ENCODE assay signal across 1 cellular context in the genomic region with DNA sequence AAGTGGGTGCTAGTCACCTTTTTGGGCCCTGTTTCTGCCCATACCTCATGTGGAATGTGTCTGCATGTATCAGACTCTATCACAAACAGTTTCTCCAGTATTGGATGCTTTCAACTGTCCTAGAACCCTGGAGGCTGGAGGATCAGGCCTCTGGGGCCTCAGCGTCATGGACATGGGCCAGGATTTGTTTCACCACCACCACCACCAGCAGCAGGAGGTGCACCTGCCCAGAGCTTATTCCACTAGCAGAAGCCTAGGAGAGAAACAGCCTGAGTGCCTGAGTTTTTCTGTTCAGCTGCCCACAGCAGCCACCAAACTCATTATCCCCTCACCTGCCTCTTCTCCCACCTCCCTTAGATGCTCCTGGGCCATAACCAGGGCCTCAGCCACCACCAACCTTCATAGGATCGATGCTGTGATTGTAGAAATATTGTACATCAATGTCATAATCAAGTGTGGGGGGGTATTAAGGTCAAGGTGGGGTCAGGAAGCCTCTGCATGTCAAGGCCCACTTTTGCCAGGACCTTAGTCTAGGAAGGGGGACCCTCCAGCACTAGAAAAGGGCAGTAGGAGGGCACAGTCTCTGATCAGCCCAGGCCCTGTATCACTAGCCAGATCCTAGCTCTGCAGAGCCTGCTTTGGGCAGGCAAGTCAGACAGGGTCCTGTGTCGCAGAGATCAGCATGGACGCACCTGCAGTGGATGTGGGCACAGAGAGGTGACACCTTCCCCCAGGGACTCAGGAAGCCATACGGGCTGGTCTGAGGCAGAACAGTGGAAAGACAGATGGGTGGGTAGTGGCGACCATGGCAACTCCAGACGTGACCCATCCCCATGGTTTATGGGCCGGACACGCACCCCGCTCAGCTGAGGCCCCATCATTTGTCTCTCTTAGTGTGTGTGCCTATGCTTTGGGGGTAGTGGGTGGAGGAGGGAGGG.
TF ChIP-seq lines count a peak whose summit lies in the region.

No MANE protein-coding gene starts in this region.

TF ChIP-seq in K562, 482 proteins besides CTCF, POLR2A, EP300 and RAD21 (continued from another document):
- TF ChIP-seq, protein P1, sequence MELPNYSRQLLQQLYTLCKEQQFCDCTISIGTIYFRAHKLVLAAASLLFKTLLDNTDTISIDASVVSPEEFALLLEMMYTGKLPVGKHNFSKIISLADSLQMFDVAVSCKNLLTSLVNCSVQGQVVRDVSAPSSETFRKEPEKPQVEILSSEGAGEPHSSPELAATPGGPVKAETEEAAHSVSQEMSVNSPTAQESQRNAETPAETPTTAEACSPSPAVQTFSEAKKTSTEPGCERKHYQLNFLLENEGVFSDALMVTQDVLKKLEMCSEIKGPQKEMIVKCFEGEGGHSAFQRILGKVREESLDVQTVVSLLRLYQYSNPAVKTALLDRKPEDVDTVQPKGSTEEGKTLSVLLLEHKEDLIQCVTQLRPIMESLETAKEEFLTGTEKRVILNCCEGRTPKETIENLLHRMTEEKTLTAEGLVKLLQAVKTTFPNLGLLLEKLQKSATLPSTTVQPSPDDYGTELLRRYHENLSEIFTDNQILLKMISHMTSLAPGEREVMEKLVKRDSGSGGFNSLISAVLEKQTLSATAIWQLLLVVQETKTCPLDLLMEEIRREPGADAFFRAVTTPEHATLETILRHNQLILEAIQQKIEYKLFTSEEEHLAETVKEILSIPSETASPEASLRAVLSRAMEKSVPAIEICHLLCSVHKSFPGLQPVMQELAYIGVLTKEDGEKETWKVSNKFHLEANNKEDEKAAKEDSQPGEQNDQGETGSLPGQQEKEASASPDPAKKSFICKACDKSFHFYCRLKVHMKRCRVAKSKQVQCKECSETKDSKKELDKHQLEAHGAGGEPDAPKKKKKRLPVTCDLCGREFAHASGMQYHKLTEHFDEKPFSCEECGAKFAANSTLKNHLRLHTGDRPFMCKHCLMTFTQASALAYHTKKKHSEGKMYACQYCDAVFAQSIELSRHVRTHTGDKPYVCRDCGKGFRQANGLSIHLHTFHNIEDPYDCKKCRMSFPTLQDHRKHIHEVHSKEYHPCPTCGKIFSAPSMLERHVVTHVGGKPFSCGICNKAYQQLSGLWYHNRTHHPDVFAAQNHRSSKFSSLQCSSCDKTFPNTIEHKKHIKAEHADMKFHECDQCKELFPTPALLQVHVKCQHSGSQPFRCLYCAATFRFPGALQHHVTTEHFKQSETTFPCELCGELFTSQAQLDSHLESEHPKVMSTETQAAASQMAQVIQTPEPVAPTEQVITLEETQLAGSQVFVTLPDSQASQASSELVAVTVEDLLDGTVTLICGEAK (IDR thresholded peaks at IDR 0.05) = no peak
- TF ChIP-seq, protein P1 (CRISPR knock-in tag; IDR thresholded peaks at IDR 0.05) = no peak
